Comparison of ENCODE assay signal across 19 cellular contexts in genomic region chr9:19920401-19920800, GRCh38.
"Had no signal": no experiment of that assay in that cellular context is flagged by ENCODE, and none has a peak within 500 bp of the region (broad histone marks: within the 10 kb centered on the region; RNA-seq: fewer than 3 reads in every experiment).

No MANE protein-coding gene starts in this region.

- H3K9me3 ChIP-seq: MG63, SJCRH30 had no signal

- FAIRE-seq: RCC 7860 had no signal

- H3K36me3 ChIP-seq: MG63, SJCRH30 had no signal

- H3K4me1 ChIP-seq: SJCRH30 had no signal

- DNase-seq: KBM-7, MG63, NCI-H1092, NCI-H1105 treated with DMSO at 0.1 percent for 48 hours, NCI-H1417 treated with DMSO at 0.1 percent for 48 hours, NCI-H1694, NCI-H187 treated with DMSO at 0.1 percent for 48 hours, NCI-H2029 treated with DMSO at 0.1 percent for 48 hours, NCI-H2171 treated with DMSO at 0.1 percent for 48 hours, NCI-H2227 treated with DMSO at 0.1 percent for 48 hours, NCI-H446 treated with DMSO at 0.1 percent for 48 hours, NCI-H510A treated with DMSO at 0.1 percent for 48 hours, NCI-H526 treated with DMSO at 0.1 percent for 48 hours, NCI-H774, SHP77, SJCRH30 had no signal

- ATAC-seq: SK-N-SH treated with all-trans-retinoic acid at 6 μM for 48 hours had no signal

- H3K27me3 ChIP-seq: SJCRH30 had no signal

- H3K4me3 ChIP-seq: MG63, SJCRH30 had no signal

- H3K27ac ChIP-seq: RWPE1, SJCRH30 had no signal
